Comparison of ENCODE assay signal across 9 cellular contexts in the genomic region with DNA sequence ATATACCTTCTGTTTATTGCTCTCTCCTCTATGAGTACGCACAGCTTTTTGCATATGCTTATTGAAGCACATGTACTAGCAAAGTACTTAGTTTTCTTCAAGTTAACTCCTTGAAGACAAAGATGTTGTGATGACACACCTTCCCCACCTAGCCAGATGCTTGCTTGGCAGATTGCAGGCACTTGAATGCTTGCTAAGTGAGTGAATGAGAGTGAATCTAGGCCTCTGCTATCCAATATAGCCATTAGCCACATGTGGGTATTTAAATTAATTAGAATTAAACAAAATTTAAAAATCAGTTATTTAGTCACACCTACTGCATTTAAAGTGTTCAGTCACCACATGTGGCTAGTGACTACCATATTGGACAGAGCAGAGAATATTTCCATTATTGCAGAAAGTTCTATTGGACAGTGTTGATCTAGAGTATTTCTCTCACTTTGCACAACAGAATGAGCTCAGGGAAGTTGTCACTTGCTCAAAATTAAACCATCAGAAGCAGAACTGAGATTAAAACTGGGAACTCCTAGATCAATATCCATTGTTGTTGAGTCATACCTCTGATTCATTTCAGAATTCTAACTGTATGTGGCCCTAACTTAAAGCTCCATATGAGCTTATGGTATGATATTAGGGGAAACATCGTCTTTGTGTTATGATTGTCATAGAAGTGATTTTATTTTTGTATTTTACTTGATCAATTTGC. TPM values are rescaled to one million over a fixed set of nuclear protein-coding genes. Genes with fewer than 3 reads are reported as not detected.
DNase-seq lines count a peak whose midpoint lies in the region; ATAC-seq and TF ChIP-seq lines count a peak whose summit lies in the region.
"Had no signal": no experiment of that assay in that cellular context is flagged by ENCODE, and none has a peak within 500 bp of the region (broad histone marks: within the 10 kb centered on the region; RNA-seq: fewer than 3 reads in every experiment).

No MANE protein-coding gene starts in this region.

- H3K9me3 Mint-ChIP-seq in activated CD4-positive, alpha-beta memory T cell treated with anti-CD3 and anti-CD28 coated beads, Interleukin-2, amount 10 ng/mL, durations not matched to agents 7 days and 5 days: no peaks in the 10 kb centered on the region

- peaks cover 4% of the 10 kb centered on the region for H3K4me1 Mint-ChIP-seq in activated CD4-positive, alpha-beta memory T cell treated with anti-CD3 and anti-CD28 coated beads, Interleukin-2, amount 10 ng/mL, durations not matched to agents 7 days and 5 days

- peak; percentile 93 for ATAC-seq in GM18873 (IDR thresholded peaks at IDR 0.05; ENCODE audit: low FRiP score, unreplicated experiment)
- ATAC-seq in GM21737 (IDR thresholded peaks at IDR 0.05; ENCODE audit: unreplicated experiment): peak; percentile 82
- ATAC-seq in HG03457 (IDR thresholded peaks at IDR 0.05; ENCODE audit: unreplicated experiment): peak; percentile 93
- ATAC-seq in mucosa of descending colon: peak; percentile 21
- ATAC-seq: right cardiac atrium had no signal

- H3K36me3 ChIP-seq in mucosa of descending colon (ENCODE audit: low read depth): no peaks in the 10 kb centered on the region

- H3K4me3 ChIP-seq in mucosa of descending colon: no peak overlapping the region

- H3K4me3 Mint-ChIP-seq in activated CD4-positive, alpha-beta memory T cell treated with anti-CD3 and anti-CD28 coated beads, Interleukin-2, amount 10 ng/mL, durations not matched to agents 7 days and 5 days: no peak overlapping the region

- POLR2A ChIA-PET in activated CD4-positive, alpha-beta memory T cell treated with anti-CD3 and anti-CD28 coated beads, Interleukin-2, amount 10 ng/mL, durations not matched to agents 7 days and 5 days (lab: Charles Lee): interaction anchor here (0.7 to 1.2 kb wide), 2 partner anchors 9 to 141 kb away, joined by 3 to 9 read pairs; partner anchors contain the start of gene EEIG2

- H3K9me3 ChIP-seq in mucosa of descending colon: no peaks in the 10 kb centered on the region

- CTCF ChIA-PET in activated CD4-positive, alpha-beta memory T cell treated with anti-CD3 and anti-CD28 coated beads, Interleukin-2, amount 10 ng/mL, durations not matched to agents 7 days and 5 days (lab: Charles Lee): interaction anchor here (1.2 to 2.4 kb wide), 3 partner anchors 10 to 93 kb away, joined by 3 to 15 read pairs (median 5); partner anchors contain the start of gene EEIG2

- H3K4me1 ChIP-seq in mucosa of descending colon (ENCODE audit: low read depth): no peaks in the 10 kb centered on the region

- peaks cover 36% of the 10 kb centered on the region for H3K27me3 Mint-ChIP-seq in activated CD4-positive, alpha-beta memory T cell treated with anti-CD3 and anti-CD28 coated beads, Interleukin-2, amount 10 ng/mL, durations not matched to agents 7 days and 5 days

- no peak for DNase-seq in mucosa of descending colon
- DNase-seq in activated CD4-positive, alpha-beta memory T cell treated with anti-CD3 and anti-CD28 coated beads, Interleukin-2, amount 10 ng/mL, durations not matched to agents 7 days and 5 days: no peak
- no peak for DNase-seq in NCI-H345 treated with DMSO at 0.1 percent for 48 hours (lab: John Stamatoyannopoulos, UW; ENCODE audit: unreplicated experiment)
- DNase-seq in NCI-H1105 treated with DMSO at 0.1 percent for 48 hours (lab: John Stamatoyannopoulos, UW): no peak
- DNase-seq: GF-D8, right cardiac atrium had no signal

- H3K36me3 Mint-ChIP-seq in activated CD4-positive, alpha-beta memory T cell treated with anti-CD3 and anti-CD28 coated beads, Interleukin-2, amount 10 ng/mL, durations not matched to agents 7 days and 5 days (ENCODE audit: low read depth): no peaks in the 10 kb centered on the region

- intact Hi-C loops in mucosa of descending colon (cut with DNase I, micrococcal nuclease): no loop called here

- H3K27ac Mint-ChIP-seq in activated CD4-positive, alpha-beta memory T cell treated with anti-CD3 and anti-CD28 coated beads, Interleukin-2, amount 10 ng/mL, durations not matched to agents 7 days and 5 days: no peak overlapping the region

- TF ChIP-seq CTCF in mucosa of descending colon (IDR thresholded peaks at IDR 0.05): no peak

RNA-seq across cellular contexts. Expression of gene EEIG2, which starts 8.6 kb away (rescaled TPM):
- total RNA-seq in mucosa of descending colon: 10 to 100 TPM; 21.4 to 32.7 (median 29.5) TPM
- 10 to 100 TPM; 22.6 to 23.6 TPM for total RNA-seq in activated CD4-positive, alpha-beta memory T cell treated with anti-CD3 and anti-CD28 coated beads, Interleukin-2, amount 10 ng/mL, durations not matched to agents 7 days and 5 days

Comparison
In these comparisons a context has a peak if more than half of its experiments do, and no peak if none do; other contexts are left out.
1. ATAC-seq: peak in every context shown above with its lines; median percentile 93 in GM18873; 93 in HG03457; 82 in GM21737; 21 in mucosa of descending colon.